Comparison of ENCODE assay signal across 16 cellular contexts in genomic region chr11:131899954-131900580, GRCh38.
DNase-seq lines count a peak whose midpoint lies in the region; ATAC-seq and TF ChIP-seq lines count a peak whose summit lies in the region.
"Had no signal": no experiment of that assay in that cellular context is flagged by ENCODE, and none has a peak within 500 bp of the region (broad histone marks: within the 10 kb centered on the region; RNA-seq: fewer than 3 reads in every experiment).

No MANE protein-coding gene starts in this region.

- H2BK120ac ChIP-seq in H9 (ENCODE audit: low read depth, low read length, poor library complexity, severe bottlenecking), result no peak overlapping the region

- no peak overlapping the region for H2BK12ac ChIP-seq in H9 (ENCODE audit: insufficient read length, low read depth, low read length)

- H3K36me3 Mint-ChIP-seq in H9 (ENCODE audit: insufficient read depth in 1 of 3, low read depth in 3 of 3), result no peaks in the 10 kb centered on the region; a peak in 1 of 7 replicates
- H3K36me3 Mint-ChIP-seq: immature natural killer cell had no signal

- peaks cover 18 to 23% of the 10 kb centered on the region in 2 experiments for H3K4me1 Mint-ChIP-seq in H9
- H3K4me1 Mint-ChIP-seq: immature natural killer cell had no signal

- TF ChIP-seq POLR2A in thyroid gland (IDR thresholded peaks at IDR 0.05), result no peak

- TF ChIP-seq CTCF in heart right ventricle (IDR thresholded peaks at IDR 0.05) (no peak), thyroid gland (IDR thresholded peaks at IDR 0.05) (no peak), H9 (conservative IDR thresholded peaks at IDR 0.05) (no peak)

- H3K27me3 Mint-ChIP-seq in H9 (ENCODE audit: low read depth), result no peaks in the 10 kb centered on the region

- intact Hi-C loops in heart right ventricle (cut with DNase I), result no loop called here
- intact Hi-C loops in thyroid gland (cut with DNase I), result no loop called here

- H3K9ac ChIP-seq in BLaER1, result no peak overlapping the region
- H3K9ac ChIP-seq in H9 (ENCODE audit: extremely low read depth, insufficient read length, low read length), result no peak overlapping the region

- H3K56ac ChIP-seq in H9 (ENCODE audit: insufficient read length, low read depth, low read length), result no peak overlapping the region

- no peaks in the 10 kb centered on the region for H3K27me3 ChIP-seq in BLaER1
- H3K27me3 ChIP-seq in heart right ventricle, result peaks cover 0 to 13% (median 0%) of the 10 kb centered on the region in 7 donors
- H3K27me3 ChIP-seq in thyroid gland, result no peaks in the 10 kb centered on the region
- no peaks in the 10 kb centered on the region for H3K27me3 ChIP-seq in H9 (ENCODE audit: insufficient read depth, low read length)

- H3K18ac ChIP-seq in H9 (ENCODE audit: insufficient read length, low read depth, low read length), result no peak overlapping the region

- H3K23ac ChIP-seq in H9 (ENCODE audit: insufficient read length, low read depth, low read length), result no peak overlapping the region

- H3K27ac ChIP-seq in BLaER1, result no peak overlapping the region
- H3K27ac ChIP-seq in heart right ventricle, result peak overlapping the region in 1 of 10 donors; percentile 37
- no peak overlapping the region for H3K27ac ChIP-seq in thyroid gland
- no peak overlapping the region for H3K27ac ChIP-seq in H9 (ENCODE audit: insufficient read length, low read depth, low read length)
- H3K27ac ChIP-seq: pancreas, SK-N-MC had no signal

- H3K9me3 Mint-ChIP-seq in H9, result no peaks in the 10 kb centered on the region

- H4K5ac ChIP-seq in H9 (ENCODE audit: insufficient read length, low read depth, low read length), result no peak overlapping the region

- DNase-seq in heart right ventricle, result no peak
- no peak for DNase-seq in thyroid gland
- no peak for DNase-seq in NCI-H524 treated with DMSO at 0.1 percent for 48 hours (lab: John Stamatoyannopoulos, UW)
- no peak for DNase-seq in H9
- no peak for DNase-seq in hypothalamus (lab: John Stamatoyannopoulos, UW)
- DNase-seq: activated CD8-positive, alpha-beta memory T cell treated with anti-CD3 and anti-CD28 coated beads for 24 hours; activated gamma-delta T cell; DMS53; immature natural killer cell; NCI-H2081; pancreas; trophoblast cell had no signal

- H3K36me3 ChIP-seq in BLaER1, result no peaks in the 10 kb centered on the region
- H3K36me3 ChIP-seq in heart right ventricle, result no peaks in the 10 kb centered on the region
- no peaks in the 10 kb centered on the region for H3K36me3 ChIP-seq in thyroid gland
- H3K36me3 ChIP-seq: pancreas had no signal

- H4K8ac ChIP-seq in H9 (replicated peaks; ENCODE audit: insufficient read length, low read depth, low read length), result no peak overlapping the region

- H3K9me3 ChIP-seq in BLaER1 (no peaks in the 10 kb centered on the region), heart right ventricle (no peaks in the 10 kb centered on the region), thyroid gland (no peaks in the 10 kb centered on the region), H9 (ENCODE audit: control insufficient read depth, low read depth, low read length) (no peaks in the 10 kb centered on the region)
- H3K9me3 ChIP-seq: pancreas had no signal

- no peak overlapping the region for H3K14ac ChIP-seq in H9 (ENCODE audit: insufficient read depth, low read length)

- no peak overlapping the region for H3K4me3 Mint-ChIP-seq in H9
- H3K4me3 Mint-ChIP-seq: immature natural killer cell had no signal

- no peak overlapping the region for H3K4ac ChIP-seq in H9 (ENCODE audit: low read depth, low read length)

- no peaks in the 10 kb centered on the region for H3K79me2 ChIP-seq in H9 (ENCODE audit: insufficient read depth, low read length)

- no peak overlapping the region for H2BK20ac ChIP-seq in H9 (ENCODE audit: low read depth, low read length, poor library complexity, severe bottlenecking)

- no peaks in the 10 kb centered on the region for H3K23me2 ChIP-seq in H9 (ENCODE audit: insufficient read length, low read depth, low read length, poor library complexity, severe bottlenecking)

- no peak overlapping the region for H2AK5ac ChIP-seq in H9 (ENCODE audit: insufficient read length, low read length)

- H3K4me2 ChIP-seq in BLaER1 (peak overlapping the region; percentile 17; the same call in 1 of the 2 replicates), H9 (ENCODE audit: insufficient read depth, insufficient read length, low read length) (no peak overlapping the region)

- H3K4me3 ChIP-seq in BLaER1 (no peak overlapping the region), heart right ventricle (no peak overlapping the region), thyroid gland (replicated peaks in 1 of 3) (no peak overlapping the region)
- H3K4me3 ChIP-seq: pancreas, SK-N-MC had no signal

- H3K79me1 ChIP-seq in H9 (ENCODE audit: insufficient read depth, low read depth, low read length, poor library complexity, severe bottlenecking), result no peaks in the 10 kb centered on the region

- no peak overlapping the region for H4K91ac ChIP-seq in H9 (ENCODE audit: insufficient read length, low read depth, low read length)

- H3K27ac Mint-ChIP-seq in H9, result peak overlapping the region in 1 of 3 experiments; percentile 35; a peak in 1 of 7 replicates
- H3K27ac Mint-ChIP-seq: immature natural killer cell had no signal

- H4K20me1 ChIP-seq in BLaER1 (no peaks in the 10 kb centered on the region), H9 (ENCODE audit: control insufficient read depth, insufficient read depth, insufficient read length) (no peaks in the 10 kb centered on the region)

- no peak overlapping the region for H2BK15ac ChIP-seq in H9 (ENCODE audit: low read depth, low read length)

- 44 to 51% methylated on average over 6 of the region's 6 CpGs for WGBS in heart right ventricle, 2 donors
- 74 to 77% methylated on average over 6 of the region's 6 CpGs for WGBS in thyroid gland, 2 donors
- no CpG with 5 or more reads among the region's 6 CpGs for WGBS in H9 (ENCODE audit: extremely low coverage, insufficient read length, low lambda C conversion rate)

- no peak overlapping the region for H2BK5ac ChIP-seq in H9 (ENCODE audit: insufficient read length, low read length)

- H3T11ph ChIP-seq in H9 (ENCODE audit: low read length), result no peak overlapping the region

- ATAC-seq in GM19438 (IDR thresholded peaks at IDR 0.05; ENCODE audit: low read depth, unreplicated experiment), result peak; percentile 59
- peak; percentile 65 for ATAC-seq in HG03442 (IDR thresholded peaks at IDR 0.05; ENCODE audit: unreplicated experiment)
- peak in 5 of 8 donors; percentile 46 to 85 (median 65) for ATAC-seq in heart right ventricle
- ATAC-seq: pancreas had no signal

- H3K4me1 ChIP-seq in BLaER1, result peaks cover 8% of the 10 kb centered on the region; the same call in 1 of the 2 replicates
- H3K4me1 ChIP-seq in heart right ventricle, result peaks cover 0 to 8% (median 0%) of the 10 kb centered on the region in 9 donors
- peaks cover 28 to 31% of the 10 kb centered on the region in 2 donors for H3K4me1 ChIP-seq in thyroid gland
- H3K4me1 ChIP-seq in H9 (ENCODE audit: insufficient read depth, low read length), result peaks cover 8% of the 10 kb centered on the region; the same call in 1 of the 2 replicates
- H3K4me1 ChIP-seq: pancreas had no signal

- H2AFZ ChIP-seq in H9 (ENCODE audit: low read length), result no peak overlapping the region
